Comparison of ENCODE assay signal across 37 cellular contexts in genomic region chrX:149473966-149474365, GRCh38.
"Had no signal": no experiment of that assay in that cellular context is flagged by ENCODE, and none has a peak within 500 bp of the region (broad histone marks: within the 10 kb centered on the region; RNA-seq: fewer than 3 reads in every experiment).

No MANE protein-coding gene starts in this region.

- H3K4me3 ChIP-seq: adrenal gland, cardiac muscle cell had no signal

- H3K27ac Mint-ChIP-seq: activated B cell treated with CpG ODN at 0.5 μM for 24 hours; activated CD4-positive, alpha-beta memory T cell treated with anti-CD3 and anti-CD28 coated beads for 36 hours; activated CD4-positive, alpha-beta T cell treated with anti-CD3 and anti-CD28 coated beads, Interleukin-2, amount 10 ng/mL, durations not matched to agents 24 days and 14 days; activated CD8-positive, alpha-beta T cell treated with anti-CD3 and anti-CD28 coated beads for 36 hours; activated naive CD4-positive, alpha-beta T cell treated with anti-CD3 and anti-CD28 coated beads for 36 hours; activated naive CD4-positive, alpha-beta T cell treated with anti-CD3 and anti-CD28 coated beads, Interleukin-2, amount 50 U/mL, for 72 hours; activated naive CD8-positive, alpha-beta T cell treated with anti-CD3 and anti-CD28 coated beads for 36 hours; activated T-cell treated with anti-CD3 and anti-CD28 coated beads, Interleukin-2, amount 50 U/mL, for 72 hours; activated T-helper 1 cell treated with anti-CD3 and anti-CD28 coated beads, Interleukin-12 subunit alpha, Interleukin-12 subunit beta, Interleukin-2, Interleukin-4 antibody, amounts not matched to agents 30 ng/mL and 10 ng/mL and 1 ng/mL, durations not matched to agents 14 hours and 24 hours and 36 hours; activated T-helper 17 cell treated with anti-CD3 and anti-CD28 coated beads, Interleukin-2, amount 50 U/mL, for 72 hours; brain; T-helper 2 cell treated with Interferon-gamma antibody and Interleukin-4, amounts not matched to agents 5 μg/mL and 100 μg/mL, for 36 hours had no signal

- H3K27ac ChIP-seq: adrenal gland, cardiac muscle cell, VCaP had no signal

- H3K9me3 Mint-ChIP-seq: activated B cell treated with CpG ODN at 0.5 μM for 24 hours; activated CD4-positive, alpha-beta memory T cell treated with anti-CD3 and anti-CD28 coated beads for 36 hours; activated CD4-positive, alpha-beta T cell treated with anti-CD3 and anti-CD28 coated beads, Interleukin-2, amount 10 ng/mL, durations not matched to agents 24 days and 14 days; activated CD8-positive, alpha-beta T cell treated with anti-CD3 and anti-CD28 coated beads for 36 hours; activated naive CD4-positive, alpha-beta T cell treated with anti-CD3 and anti-CD28 coated beads for 36 hours; activated naive CD4-positive, alpha-beta T cell treated with anti-CD3 and anti-CD28 coated beads, Interleukin-2, amount 50 U/mL, for 72 hours; activated naive CD8-positive, alpha-beta T cell treated with anti-CD3 and anti-CD28 coated beads for 36 hours; activated T-cell treated with anti-CD3 and anti-CD28 coated beads, Interleukin-2, amount 50 U/mL, for 4 hours; activated T-cell treated with anti-CD3 and anti-CD28 coated beads, Interleukin-2, amount 50 U/mL, for 72 hours; activated T-helper 1 cell treated with anti-CD3 and anti-CD28 coated beads, Interleukin-12 subunit alpha, Interleukin-12 subunit beta, Interleukin-2, Interleukin-4 antibody, amounts not matched to agents 30 ng/mL and 10 ng/mL and 1 ng/mL, durations not matched to agents 14 hours and 24 hours and 36 hours; activated T-helper 17 cell treated with anti-CD3 and anti-CD28 coated beads, Interleukin-2, amount 50 U/mL, for 72 hours; central memory CD8-positive, alpha-beta T cell; T-helper 1 cell treated with Interleukin-12 subunit alpha and Interleukin-12 subunit beta and Interleukin-4 antibody, amounts not matched to agents 30 μg/mL and 1 μg/mL, for 36 hours; T-helper 2 cell treated with Interferon-gamma antibody and Interleukin-4, amounts not matched to agents 5 μg/mL and 100 μg/mL, for 36 hours had no signal

- H3K36me3 Mint-ChIP-seq: activated CD4-positive, alpha-beta memory T cell treated with anti-CD3 and anti-CD28 coated beads for 36 hours; activated naive CD4-positive, alpha-beta T cell treated with anti-CD3 and anti-CD28 coated beads, Interleukin-2, amount 50 U/mL, for 72 hours; activated naive CD8-positive, alpha-beta T cell treated with anti-CD3 and anti-CD28 coated beads for 36 hours had no signal

- H3K4me1 Mint-ChIP-seq: activated T-helper 17 cell treated with anti-CD3 and anti-CD28 coated beads, Interleukin-2, amount 50 U/mL, for 72 hours had no signal

- DNase-seq: activated B cell treated with CpG ODN at 0.5 μM for 24 hours; activated CD4-positive, alpha-beta memory T cell treated with anti-CD3 and anti-CD28 coated beads for 36 hours; activated CD4-positive, alpha-beta T cell treated with anti-CD3 and anti-CD28 coated beads for 4 hours; activated CD4-positive, alpha-beta T cell treated with anti-CD3 and anti-CD28 coated beads, Interleukin-2, amount 10 ng/mL, durations not matched to agents 24 days and 14 days; activated CD4-positive, alpha-beta T cell treated with anti-CD3 and anti-CD28 coated beads, Interleukin-2, amount 50 U/mL, for 1 hour; activated CD4-positive, alpha-beta T cell treated with anti-CD3 and anti-CD28 coated beads, Interleukin-2, amount 50 U/mL, for 4 hours; activated CD4-positive, CD25-positive, alpha-beta regulatory T cell treated with anti-CD3 and anti-CD28 coated beads, Interleukin-2, amount 50 U/mL, for 72 hours; activated CD8-positive, alpha-beta memory T cell treated with anti-CD3 and anti-CD28 coated beads, Interleukin-2, amount 50 U/mL, for 4 hours; activated CD8-positive, alpha-beta T cell treated with anti-CD3 and anti-CD28 coated beads for 36 hours; activated effector memory CD4-positive, alpha-beta T cell treated with anti-CD3 and anti-CD28 coated beads, Interleukin-2, amount 50 U/mL, for 16 hours; activated gamma-delta T cell treated with Interleukin-2 at 50 U/mL for 16 hours; activated naive CD4-positive, alpha-beta T cell; activated naive CD4-positive, alpha-beta T cell treated with anti-CD3 and anti-CD28 coated beads for 36 hours; activated naive CD4-positive, alpha-beta T cell treated with anti-CD3 and anti-CD28 coated beads, Interleukin-2, amount 50 U/mL, for 16 hours; activated naive CD8-positive, alpha-beta T cell treated with anti-CD3 and anti-CD28 coated beads for 36 hours; activated T-cell treated with anti-CD3 and anti-CD28 coated beads, Interleukin-2, amount 50 U/mL, for 4 hours; activated T-cell treated with anti-CD3 and anti-CD28 coated beads, Interleukin-2, amount 50 U/mL, for 72 hours; adrenal gland; amniotic stem cell; aorta; caudate nucleus; cerebellar nuclear complex; SW 1271; T-helper 1 cell; T-helper 2 cell; T-helper 9 cell had no signal

- H3K27me3 Mint-ChIP-seq: activated CD4-positive, alpha-beta memory T cell treated with anti-CD3 and anti-CD28 coated beads for 36 hours; activated naive CD8-positive, alpha-beta T cell treated with anti-CD3 and anti-CD28 coated beads for 36 hours; activated T-helper 17 cell treated with anti-CD3 and anti-CD28 coated beads, Interleukin-2, amount 50 U/mL, for 72 hours; brain; central memory CD8-positive, alpha-beta T cell had no signal

- H3K9me3 ChIP-seq: adrenal gland had no signal

- H3K36me3 ChIP-seq: adrenal gland, cardiac muscle cell had no signal

- FAIRE-seq: bronchial epithelial cell, TTC549 had no signal

- H3K4me1 ChIP-seq: adrenal gland had no signal

- H3K4me3 Mint-ChIP-seq: activated B cell treated with CpG ODN at 0.5 μM for 24 hours; activated CD4-positive, alpha-beta memory T cell treated with anti-CD3 and anti-CD28 coated beads for 36 hours; activated CD4-positive, alpha-beta T cell treated with anti-CD3 and anti-CD28 coated beads, Interleukin-2, amount 10 ng/mL, durations not matched to agents 24 days and 14 days; activated CD8-positive, alpha-beta T cell treated with anti-CD3 and anti-CD28 coated beads for 36 hours; activated naive CD4-positive, alpha-beta T cell treated with anti-CD3 and anti-CD28 coated beads for 36 hours; activated naive CD8-positive, alpha-beta T cell treated with anti-CD3 and anti-CD28 coated beads for 36 hours; activated T-cell treated with anti-CD3 and anti-CD28 coated beads, Interleukin-2, amount 50 U/mL, for 4 hours; activated T-cell treated with anti-CD3 and anti-CD28 coated beads, Interleukin-2, amount 50 U/mL, for 72 hours; activated T-helper 1 cell treated with anti-CD3 and anti-CD28 coated beads, Interleukin-12 subunit alpha, Interleukin-12 subunit beta, Interleukin-2, Interleukin-4 antibody, amounts not matched to agents 30 ng/mL and 10 ng/mL and 1 ng/mL, durations not matched to agents 14 hours and 24 hours and 36 hours; activated T-helper 17 cell treated with anti-CD3 and anti-CD28 coated beads, Interleukin-2, amount 50 U/mL, for 72 hours; brain; central memory CD8-positive, alpha-beta T cell; T-helper 1 cell treated with Interleukin-12 subunit alpha and Interleukin-12 subunit beta and Interleukin-4 antibody, amounts not matched to agents 30 μg/mL and 1 μg/mL, for 36 hours; T-helper 2 cell treated with Interferon-gamma antibody and Interleukin-4, amounts not matched to agents 5 μg/mL and 100 μg/mL, for 36 hours had no signal
